In genomic region chr18:79736846-79737245, GRCh38 we compare ENCODE assay signal across 24 cellular contexts. TPM values are rescaled to one million over a fixed set of nuclear protein-coding genes. Genes with fewer than 3 reads are reported as not detected.
DNase-seq lines count a peak whose midpoint lies in the region; ATAC-seq, FAIRE-seq and TF ChIP-seq lines count a peak whose summit lies in the region.
"Had no signal": no experiment of that assay in that cellular context is flagged by ENCODE, and none has a peak within 500 bp of the region (broad histone marks: within the 10 kb centered on the region; RNA-seq: fewer than 3 reads in every experiment).

No MANE protein-coding gene starts in this region.

- H3K4me1 ChIP-seq in left lung (no peaks in the 10 kb centered on the region), neural progenitor cell (no peaks in the 10 kb centered on the region), small intestine (ENCODE audit: control insufficient read depth in 2 of 2, insufficient read depth in 1 of 2, low read depth in 1 of 2, low read length in 1 of 2) (no peaks in the 10 kb centered on the region)
- H3K4me1 ChIP-seq: SJCRH30 had no signal

- ATAC-seq in T-helper 17 cell = peak; percentile 13
- ATAC-seq in left lung = no peak
- no peak for ATAC-seq in HG02870 (IDR thresholded peaks at IDR 0.05; ENCODE audit: unreplicated experiment)
- ATAC-seq in GM19324 (IDR thresholded peaks at IDR 0.05; ENCODE audit: low FRiP score, unreplicated experiment) = no peak
- ATAC-seq: GM23338, HCT116 had no signal

- H4K20me1 ChIP-seq in neural progenitor cell (ENCODE audit: low read depth) = no peaks in the 10 kb centered on the region

- no peaks in the 10 kb centered on the region for H3K27me3 ChIP-seq in left lung
- no peaks in the 10 kb centered on the region for H3K27me3 ChIP-seq in neural progenitor cell
- no peaks in the 10 kb centered on the region for H3K27me3 ChIP-seq in small intestine (ENCODE audit: control insufficient read depth in 2 of 2, insufficient read depth in 2 of 2, low read length in 2 of 2)
- H3K27me3 ChIP-seq: SJCRH30 had no signal

- H3K9me3 Mint-ChIP-seq in neural progenitor cell = peaks cover 13% of the 10 kb centered on the region

- H3K4me1 Mint-ChIP-seq in T-helper 17 cell (no peaks in the 10 kb centered on the region), neural progenitor cell (no peaks in the 10 kb centered on the region)
- H3K4me1 Mint-ChIP-seq: GM23338 had no signal

- H3K36me3 Mint-ChIP-seq in T-helper 17 cell (ENCODE audit: low read depth) = peaks cover 23% of the 10 kb centered on the region
- H3K36me3 Mint-ChIP-seq in neural progenitor cell = peaks cover 46% of the 10 kb centered on the region

- H3K4me3 Mint-ChIP-seq in T-helper 17 cell (no peak overlapping the region), neural progenitor cell (no peak overlapping the region)
- H3K4me3 Mint-ChIP-seq: CD8-positive, alpha-beta memory T cell; GM23338 had no signal

- H3K27me3 Mint-ChIP-seq in T-helper 17 cell (no peaks in the 10 kb centered on the region), neural progenitor cell (ENCODE audit: insufficient read depth, low read depth) (peaks cover 2% of the 10 kb centered on the region)
- H3K27me3 Mint-ChIP-seq: CD8-positive, alpha-beta memory T cell had no signal

- intact Hi-C loops in left lung (cut with DNase I) (no loop called here), posterior vena cava (cut with DNase I) (no loop called here)

- no peak overlapping the region for H3K27ac ChIP-seq in left lung
- no peak overlapping the region for H3K27ac ChIP-seq in neural progenitor cell
- no peak overlapping the region for H3K27ac ChIP-seq in small intestine (ENCODE audit: low read depth in 1 of 2, low read length in 1 of 2)
- H3K27ac ChIP-seq: BLaER1, KMS-11, RWPE1, SJCRH30 had no signal

- no peak overlapping the region for H3K9ac ChIP-seq in neural progenitor cell
- H3K9ac ChIP-seq: BLaER1, KMS-11 had no signal

- no peaks in the 10 kb centered on the region for H3K79me2 ChIP-seq in neural progenitor cell (ENCODE audit: low read depth)

- DNase-seq in T-helper 17 cell (no peak), left lung (peak; percentile 29 to 66), posterior vena cava (ENCODE audit: low spot score) (peak; percentile 58), neural progenitor cell (ENCODE audit: low spot score) (no peak), small intestine (no peak)
- DNase-seq: IMR-90; MV-4-11; NCI-H1105 treated with DMSO at 0.1 percent for 48 hours; NCI-H2029 treated with DMSO at 0.1 percent for 48 hours; NCI-H345; NCI-H524; NCI-H774; NK-92 treated with Interleukin-12 subunit alpha and Interleukin-12 subunit beta, amount 100 ng/mL, for 24 hours; SJCRH30 had no signal

- no peaks in the 10 kb centered on the region for H3F3A ChIP-seq in neural progenitor cell (ENCODE audit: low read depth)

- H3K36me3 ChIP-seq in left lung = peaks cover 0 to 97% of the 10 kb centered on the region in 2 donors
- peaks cover 6% of the 10 kb centered on the region for H3K36me3 ChIP-seq in neural progenitor cell
- H3K36me3 ChIP-seq in small intestine (ENCODE audit: control insufficient read depth in 2 of 2, insufficient read depth in 2 of 2, low read length in 2 of 2) = peaks cover 21 to 23% of the 10 kb centered on the region in 2 donors

- FAIRE-seq in small intestine (lab: Jason Lieb, UNC) = no peak
- FAIRE-seq: G401.6, GM12892 had no signal

- peaks cover 15% of the 10 kb centered on the region for H3K9me3 ChIP-seq in T-helper 17 cell (ENCODE audit: control insufficient read depth, low read length, poor library complexity, severe bottlenecking)
- peaks cover 0 to 47% of the 10 kb centered on the region in 2 donors for H3K9me3 ChIP-seq in left lung
- peaks cover 3% of the 10 kb centered on the region for H3K9me3 ChIP-seq in neural progenitor cell (ENCODE audit: low read depth)
- H3K9me3 ChIP-seq in small intestine (ENCODE audit: control insufficient read depth, low read depth) = peaks cover 2% of the 10 kb centered on the region
- H3K9me3 ChIP-seq: SJCRH30 had no signal

- 96 to 98% (median 97%) methylated on average over 24 of the region's 24 CpGs for WGBS in small intestine, 3 donors

- no peak overlapping the region for H2AFZ ChIP-seq in neural progenitor cell (replicated peaks)
- H2AFZ ChIP-seq: GM23338 had no signal

- TF ChIP-seq CTCF in left lung (IDR thresholded peaks at IDR 0.05) = no peak
- no peak for TF ChIP-seq CTCF in neural progenitor cell (IDR thresholded peaks at IDR 0.05)

- H3K4me2 ChIP-seq in neural progenitor cell = no peak overlapping the region
- H3K4me2 ChIP-seq: BLaER1, GM23338, KMS-11 had no signal

- H3K27ac Mint-ChIP-seq in T-helper 17 cell (peak overlapping the region; percentile 71), neural progenitor cell (no peak overlapping the region)
- H3K27ac Mint-ChIP-seq: GM23338 had no signal

- H3K4me3 ChIP-seq in left lung (no peak overlapping the region), neural progenitor cell (no peak overlapping the region), small intestine (ENCODE audit: low read depth in 1 of 2, low read length in 2 of 2) (no peak overlapping the region)
- H3K4me3 ChIP-seq: BLaER1, GM23338, SJCRH30 had no signal

RNA-seq across cellular contexts. Expression of gene CTDP1, which starts 57.2 kb away (rescaled TPM):
- total RNA-seq in T-helper 17 cell (10 to 100 TPM; 61.0 to 65.1 TPM), left lung (10 to 100 TPM; 18.5 to 24.4 TPM), posterior vena cava (10 to 100 TPM; 13.8 to 15.4 TPM), neural progenitor cell (ENCODE audit: low replicate concordance) (11.8 and 25.9 TPM in 2 replicates)
- 10 to 100 TPM; 14.9 to 20.1 (median 17.3) TPM for polyA plus RNA-seq in small intestine

Comparison
In these comparisons a context has a peak if more than half of its experiments do, and no peak if none do; other contexts are left out.
1. DNase-seq: peak in left lung (2 of 2) and posterior vena cava (single experiment); none in T-helper 17 cell (0 of 3), neural progenitor cell (single experiment) and small intestine (single experiment).